Comparison of ENCODE assay signal across 1 cellular context in genomic region chr10:69332278-69333010, GRCh38.
TF ChIP-seq lines count a peak whose summit lies in the region.

No MANE protein-coding gene starts in this region.

TF ChIP-seq in H1, 55 proteins besides CTCF, POLR2A, EP300 and RAD21:
- TF ChIP-seq MAFK (IDR thresholded peaks at IDR 0.05; ENCODE audit: low read depth, low read length) (no peak), USF2 (IDR thresholded peaks at IDR 0.05; ENCODE audit: low read length) (no peak), ATF3 (IDR thresholded peaks at IDR 0.05; ENCODE audit: insufficient read depth, low read depth, low read length) (no peak), SUZ12 (IDR thresholded peaks at IDR 0.05; ENCODE audit: low read length) (no peak), CHD1 (IDR thresholded peaks at IDR 0.05; ENCODE audit: low read depth, low read length) (no peak), KDM1A (IDR thresholded peaks at IDR 0.05; ENCODE audit: borderline replicate concordance, low read length) (no peak), PHF8 (conservative IDR thresholded peaks at IDR 0.05; ENCODE audit: low read depth, low read length) (no peak), SIN3A (conservative IDR thresholded peaks at IDR 0.05 in 1 of 2, IDR thresholded peaks at IDR 0.05 in 1 of 2; ENCODE audit: low read depth in 1 of 2, low read length in 2 of 2) (no peak), TEAD4 (IDR thresholded peaks at IDR 0.05; ENCODE audit: low read depth, low read length) (no peak), EZH2 (IDR thresholded peaks at IDR 0.05; ENCODE audit: low read depth, low read length, severe bottlenecking) (no peak), SP4 (IDR thresholded peaks at IDR 0.05; ENCODE audit: low read length) (no peak), BRCA1 (IDR thresholded peaks at IDR 0.05; ENCODE audit: low read depth, low read length) (no peak), CBX5 (IDR thresholded peaks at IDR 0.05; ENCODE audit: low read depth, low read length) (no peak)
